8 cellular contexts compared by ENCODE assay signal in genomic region chr5:34929720-34930526, GRCh38. TPM values are rescaled to one million over a fixed set of nuclear protein-coding genes. Genes with fewer than 3 reads are reported as not detected.
DNase-seq lines count a peak whose midpoint lies in the region; ATAC-seq and TF ChIP-seq lines count a peak whose summit lies in the region.

No MANE protein-coding gene starts in this region.

- H3K9me3 ChIP-seq in Karpas-422 (ENCODE audit: low read length) (no peaks in the 10 kb centered on the region), neural cell (ENCODE audit: low read length) (no peaks in the 10 kb centered on the region), stomach (no peaks in the 10 kb centered on the region)

- TF ChIP-seq POLR2A in Raji (IDR thresholded peaks at IDR 0.05; ENCODE audit: insufficient read depth, low read depth, low read length) (peak; percentile 45), stomach (IDR thresholded peaks at IDR 0.05) (no peak)

- H4K20me1 ChIP-seq in GM23338 (replicated peaks; ENCODE audit: insufficient read depth) (peaks cover 13% of the 10 kb centered on the region; the same call in 1 of the 2 replicates), Karpas-422 (ENCODE audit: insufficient read depth, low read depth, low read length) (no peaks in the 10 kb centered on the region), neural cell (ENCODE audit: insufficient read depth) (no peaks in the 10 kb centered on the region)

- H3K4me2 ChIP-seq in GM23338 (peak overlapping the region; percentile 92), Karpas-422 (ENCODE audit: low read depth, low read length, poor library complexity, severe bottlenecking) (peak overlapping the region; percentile 78), neural cell (ENCODE audit: low read length) (peak overlapping the region; percentile 70)

- H3K27me3 ChIP-seq in GM23338 (ENCODE audit: insufficient read depth) = no peaks in the 10 kb centered on the region
- no peaks in the 10 kb centered on the region for H3K27me3 ChIP-seq in Karpas-422 (ENCODE audit: low read length)
- no peaks in the 10 kb centered on the region for H3K27me3 ChIP-seq in neural cell (ENCODE audit: insufficient read depth, low read depth, low read length)
- H3K27me3 ChIP-seq in stomach = no peaks in the 10 kb centered on the region

- H3K27ac ChIP-seq in GM23338 (ENCODE audit: low read depth) = peak overlapping the region; percentile 91
- H3K27ac ChIP-seq in Karpas-422 (ENCODE audit: low read length) = peak overlapping the region; percentile 57
- H3K27ac ChIP-seq in neural cell (ENCODE audit: low read length) = peak overlapping the region; percentile 59
- H3K27ac ChIP-seq in stomach = peak overlapping the region; percentile 88 to 98 (median 97)

- no peak for TF ChIP-seq EP300 in neural cell (conservative IDR thresholded peaks at IDR 0.05; ENCODE audit: poor library complexity, severe bottlenecking)
- no peak for TF ChIP-seq EP300 in stomach (IDR thresholded peaks at IDR 0.05)

- peak; percentile 45 for TF ChIP-seq RAD21 in neural cell (conservative IDR thresholded peaks at IDR 0.05)

- H3K27me3 Mint-ChIP-seq in GM23338 (ENCODE audit: insufficient read depth, low read depth, poor library complexity) = peaks cover 5% of the 10 kb centered on the region

- peak; percentile 54 for ATAC-seq in GM23338

- TF ChIP-seq CTCF in GM23338 (conservative IDR thresholded peaks at IDR 0.05; ENCODE audit: low read depth in 2 of 2) (no peak), neural cell (IDR thresholded peaks at IDR 0.05; ENCODE audit: poor library complexity, severe bottlenecking) (no peak), stomach (IDR thresholded peaks at IDR 0.05) (no peak)

- H3K36me3 ChIP-seq in GM23338 (ENCODE audit: insufficient read depth) = peaks cover 16% of the 10 kb centered on the region
- peaks cover 23% of the 10 kb centered on the region; the same call in 1 of the 2 replicates for H3K36me3 ChIP-seq in Karpas-422 (ENCODE audit: insufficient read depth, low read length)
- peaks cover 5% of the 10 kb centered on the region for H3K36me3 ChIP-seq in neural cell (ENCODE audit: insufficient read depth, low read length)
- peaks cover 0 to 35% (median 28%) of the 10 kb centered on the region in 4 donors for H3K36me3 ChIP-seq in stomach

- no peaks in the 10 kb centered on the region for H3K9me3 Mint-ChIP-seq in GM23338

- H3F3A ChIP-seq in GM23338 (replicated peaks; ENCODE audit: low read depth) = peaks cover 14% of the 10 kb centered on the region; the same call in 1 of the 2 replicates
- H3F3A ChIP-seq in neural cell (ENCODE audit: insufficient read depth, low read length, poor library complexity, severe bottlenecking) = peaks cover 5% of the 10 kb centered on the region

- H2AFZ ChIP-seq in GM23338 (peak overlapping the region; percentile 73), Karpas-422 (ENCODE audit: low read length) (peak overlapping the region; percentile 1; the same call in 1 of the 2 replicates), neural cell (ENCODE audit: low read depth, low read length) (peak overlapping the region; percentile 58)

- H3K9me2 ChIP-seq in GM23338 (ENCODE audit: insufficient read depth) (no peaks in the 10 kb centered on the region), Karpas-422 (replicated peaks; ENCODE audit: insufficient read depth, low read length) (no peaks in the 10 kb centered on the region), neural cell (ENCODE audit: insufficient read depth, low read length) (no peaks in the 10 kb centered on the region)

- H3K9ac ChIP-seq in Karpas-422 (ENCODE audit: low read length) (peak overlapping the region; percentile 88), neural cell (ENCODE audit: low read length) (peak overlapping the region; percentile 70)

- peak; percentile 82 for DNase-seq in ELF-1 (ENCODE audit: low read depth, low spot score)
- peak; percentile 86 for DNase-seq in GM23338 (ENCODE audit: low spot score)
- peak; percentile 93 for DNase-seq in Karpas-422
- DNase-seq in activated effector memory CD4-positive, alpha-beta T cell treated with anti-CD3 and anti-CD28 coated beads, Interleukin-2, amount 50 U/mL, for 16 hours = peak; percentile 94
- DNase-seq in fibroblast of the conjunctiva (ENCODE audit: low read depth) = peak; percentile 60
- peak; percentile 89 for DNase-seq in stomach

- H3K4me3 ChIP-seq in GM23338 = peak overlapping the region; percentile 73
- H3K4me3 ChIP-seq in Karpas-422 (ENCODE audit: low read length) = peak overlapping the region; percentile 73
- peak overlapping the region; percentile 90 for H3K4me3 ChIP-seq in neural cell (ENCODE audit: low read length)
- peak overlapping the region; percentile 68 to 84 (median 80) for H3K4me3 ChIP-seq in stomach

- H3K4me1 Mint-ChIP-seq in GM23338 = peaks cover 20% of the 10 kb centered on the region

- peak overlapping the region; percentile 98 for H3K27ac Mint-ChIP-seq in GM23338

- H3K4me3 Mint-ChIP-seq in GM23338 = peak overlapping the region; percentile 97

- 0 to 1% (median 1%) methylated on average over 22 to 71 of the region's 71 CpGs for WGBS in stomach, 5 donors

- H3K4me1 ChIP-seq in GM23338 (ENCODE audit: insufficient read depth) (peaks cover 11% of the 10 kb centered on the region; the same call in 1 of the 2 replicates), Karpas-422 (ENCODE audit: low read length) (peaks cover 29% of the 10 kb centered on the region), stomach (peaks cover 10 to 42% (median 22%) of the 10 kb centered on the region in 4 donors)

- H3K36me3 Mint-ChIP-seq in GM23338 (ENCODE audit: low read depth) = peaks cover 30% of the 10 kb centered on the region

- H3K79me2 ChIP-seq in GM23338 (replicated peaks; ENCODE audit: insufficient read depth) = peaks cover 48% of the 10 kb centered on the region
- peaks cover 54% of the 10 kb centered on the region for H3K79me2 ChIP-seq in Karpas-422 (ENCODE audit: low read length)
- peaks cover 29% of the 10 kb centered on the region for H3K79me2 ChIP-seq in neural cell (replicated peaks; ENCODE audit: insufficient read depth, low read length)

- intact Hi-C loops in stomach (cut with DNase I; ENCODE audit: low total_unique reads) = no loop called here

TF ChIP-seq in GM23338, 12 proteins besides CTCF, POLR2A, EP300 and RAD21 (continues in another document):
- TF ChIP-seq CREB1 (CRISPR knock-in tag; IDR thresholded peaks at IDR 0.05; ENCODE audit: low read depth) (no peak), ETS1 (IDR thresholded peaks at IDR 0.05) (no peak)

TF ChIP-seq in neural cell, 6 proteins besides CTCF, POLR2A, EP300 and RAD21:
- no peak for TF ChIP-seq POLR2AphosphoS5 (IDR thresholded peaks at IDR 0.05)
- TF ChIP-seq SMC3 (conservative IDR thresholded peaks at IDR 0.05; ENCODE audit: poor library complexity) = peak; percentile 55
- no peak for TF ChIP-seq EZH2 (IDR thresholded peaks at IDR 0.05; ENCODE audit: borderline replicate concordance, insufficient read depth, low read length, poor library complexity, severe bottlenecking)
- no peak for TF ChIP-seq REST (IDR thresholded peaks at IDR 0.05; ENCODE audit: borderline replicate concordance)
- peak; percentile 79 for TF ChIP-seq MXI1 (conservative IDR thresholded peaks at IDR 0.05; ENCODE audit: poor library complexity, severe bottlenecking)
- TF ChIP-seq TAF1 (IDR thresholded peaks at IDR 0.05; ENCODE audit: low read depth) = no peak

RNA-seq across cellular contexts. Expression of gene DNAJC21, which starts 0.6 kb away (rescaled TPM):
- total RNA-seq in GM23338 (2014; rRNA removed; shearing (Covaris generic)) = 35.7 and 40.8 TPM in 2 replicates
- polyA plus RNA-seq in GM23338 (2016; fragmentation: Nextera tagmentation; extraction: Ambion mirVana) (37.4 and 37.6 TPM in 2 replicates), neural cell (14.9 and 17.0 TPM in 2 replicates), stomach (10 to 100 TPM; 21.8 to 32.2 (median 22.1) TPM)
- 40.4 and 41.0 TPM in 2 replicates for total RNA-seq in Karpas-422 (2014; rRNA removed; shearing (Covaris generic); ENCODE audit: low replicate concordance)
- polyA minus RNA-seq in neural cell = 27.3 and 37.0 TPM in 2 replicates
- 10 to 100 TPM; 30.4 to 69.4 (median 32.3) TPM for total RNA-seq in stomach

RNA-seq across cellular contexts. Expression of gene BRIX1, which starts 14.4 kb away (rescaled TPM):
- 69.2 and 72.6 TPM in 2 replicates for total RNA-seq in GM23338 (2014; rRNA removed; shearing (Covaris generic))
- polyA plus RNA-seq in GM23338 (2016; fragmentation: Nextera tagmentation; extraction: Ambion mirVana) (137 and 171 TPM in 2 replicates), neural cell (24.9 and 29.2 TPM in 2 replicates), stomach (10 to 100 TPM; 17.1 to 22.5 (median 21.4) TPM)
- total RNA-seq in Karpas-422 (2014; rRNA removed; shearing (Covaris generic); ENCODE audit: low replicate concordance) = 22.8 and 48.6 TPM in 2 replicates
- 36.5 and 37.5 TPM in 2 replicates for polyA minus RNA-seq in neural cell
- 10 to 100 TPM in 3 of 5 donors, 1 to 10 TPM in 1, not detected in 1; 3.8 to 36.2 (median 15.5) TPM for total RNA-seq in stomach

RNA-seq across cellular contexts. Expression of gene RAD1, which starts 14.6 kb away (rescaled TPM):
- total RNA-seq in GM23338 (2014; rRNA removed; shearing (Covaris generic)) = 39.3 and 43.4 TPM in 2 replicates
- polyA plus RNA-seq in GM23338 (2016; fragmentation: Nextera tagmentation; extraction: Ambion mirVana) (40.9 and 41.6 TPM in 2 replicates), neural cell (27.0 and 37.2 TPM in 2 replicates), stomach (10 to 100 TPM in 2 of 3 donors, 1 to 10 TPM in 1; 8.1 to 15.3 (median 14.9) TPM)
- 34.1 and 59.1 TPM in 2 replicates for total RNA-seq in Karpas-422 (2014; rRNA removed; shearing (Covaris generic); ENCODE audit: low replicate concordance)
- polyA minus RNA-seq in neural cell = 42.3 and 43.3 TPM in 2 replicates
- total RNA-seq in stomach = 10 to 100 TPM in 3 of 5 donors, 1 to 10 TPM in 2; 4.9 to 33.6 (median 15.5) TPM

Comparison
In these comparisons a context has a peak if more than half of its experiments do, and no peak if none do; other contexts are left out.
1. Peak in every context shown above with its lines: DNase-seq, ATAC-seq, H3K4me3 ChIP-seq and H3K27ac ChIP-seq.
2. H2AFZ ChIP-seq: peak in every context shown above with its lines; median percentile 73 in GM23338; 58 in neural cell; 1 in Karpas-422.